ENCODE assay signal across 9 cellular contexts in genomic region chr1:234477373-234478151, GRCh38. TPM values are rescaled to one million over a fixed set of nuclear protein-coding genes. Genes with fewer than 3 reads are reported as not detected.
DNase-seq lines count a peak whose midpoint lies in the region; TF ChIP-seq lines count a peak whose summit lies in the region.
"Had no signal": no experiment of that assay in that cellular context is flagged by ENCODE, and none has a peak within 500 bp of the region (broad histone marks: within the 10 kb centered on the region; RNA-seq: fewer than 3 reads in every experiment).

No MANE protein-coding gene starts in this region.

- peak overlapping the region; percentile 92 for H3K4me2 ChIP-seq in BLaER1
- peak overlapping the region; percentile 88 for H3K4me2 ChIP-seq in neural cell (ENCODE audit: low read length)

- H3K4me3 ChIP-seq in BLaER1 (peak overlapping the region; percentile 88), MG63 (peak overlapping the region; percentile 67), neural cell (ENCODE audit: low read length) (peak overlapping the region; percentile 86)
- peak overlapping the region; percentile 43 for H3K4me3 ChIP-seq in effector memory CD4-positive, alpha-beta T cell (ENCODE audit: insufficient read depth, low read depth, low read length, poor library complexity, severe bottlenecking)

- H3K36me3 ChIP-seq in BLaER1 (no peaks in the 10 kb centered on the region), MG63 (peaks cover 15% of the 10 kb centered on the region), neural cell (ENCODE audit: insufficient read depth, low read length) (no peaks in the 10 kb centered on the region)
- H3K36me3 ChIP-seq in effector memory CD4-positive, alpha-beta T cell (ENCODE audit: control insufficient read depth, insufficient read depth, low read length): no peaks in the 10 kb centered on the region

- no peak for TF ChIP-seq EP300 in neural cell (conservative IDR thresholded peaks at IDR 0.05; ENCODE audit: poor library complexity, severe bottlenecking)

- H3K27ac ChIP-seq in BLaER1 (peak overlapping the region; percentile 96), neural cell (ENCODE audit: low read length) (peak overlapping the region; percentile 69)
- H3K27ac ChIP-seq in effector memory CD4-positive, alpha-beta T cell (ENCODE audit: insufficient read depth, low read length, poor library complexity, severe bottlenecking): peak overlapping the region; percentile 60

- H4K20me1 ChIP-seq in BLaER1 (peaks cover 25% of the 10 kb centered on the region; the same call in 1 of the 2 replicates), neural cell (ENCODE audit: insufficient read depth) (no peaks in the 10 kb centered on the region)

- no peak for TF ChIP-seq CTCF in neural cell (IDR thresholded peaks at IDR 0.05; ENCODE audit: poor library complexity, severe bottlenecking)

- H3K79me2 ChIP-seq in neural cell (replicated peaks; ENCODE audit: insufficient read depth, low read length): peaks cover 17% of the 10 kb centered on the region

- H3K9me2 ChIP-seq in neural cell (ENCODE audit: insufficient read depth, low read length): no peaks in the 10 kb centered on the region

- H3K4me1 ChIP-seq in BLaER1: peaks cover 61% of the 10 kb centered on the region
- peaks cover 7% of the 10 kb centered on the region for H3K4me1 ChIP-seq in effector memory CD4-positive, alpha-beta T cell (ENCODE audit: control insufficient read depth, insufficient read depth, low read length, poor library complexity, severe bottlenecking)

- DNase-seq in MG63 (no peak), NCI-H146 treated with DMSO at 0.1 percent for 48 hours (lab: John Stamatoyannopoulos, UW; ENCODE audit: unreplicated experiment) (no peak), NCI-H226 (no peak)
- no peak for DNase-seq in effector memory CD4-positive, alpha-beta T cell
- no peak for DNase-seq in central memory CD4-positive, alpha-beta T cell
- DNase-seq in activated CD4-positive, alpha-beta T cell treated with anti-CD3 and anti-CD28 coated beads, Interleukin-2, amount 50 U/mL, for 4 hours: no peak
- DNase-seq: SIG-M5 had no signal

- H3K27me3 ChIP-seq in BLaER1 (no peaks in the 10 kb centered on the region), MG63 (no peaks in the 10 kb centered on the region), neural cell (ENCODE audit: insufficient read depth, low read depth, low read length) (no peaks in the 10 kb centered on the region)
- H3K27me3 ChIP-seq in effector memory CD4-positive, alpha-beta T cell (replicated peaks; ENCODE audit: control insufficient read depth, insufficient read depth, low read length, poor library complexity, severe bottlenecking): no peaks in the 10 kb centered on the region

- no peaks in the 10 kb centered on the region for H3K9me3 ChIP-seq in BLaER1
- H3K9me3 ChIP-seq in MG63: no peaks in the 10 kb centered on the region
- H3K9me3 ChIP-seq in effector memory CD4-positive, alpha-beta T cell (ENCODE audit: control insufficient read depth, low read length): no peaks in the 10 kb centered on the region
- no peaks in the 10 kb centered on the region for H3K9me3 ChIP-seq in neural cell (ENCODE audit: low read length)

- peak overlapping the region; percentile 25 for H2AFZ ChIP-seq in neural cell (ENCODE audit: low read depth, low read length)

- TF ChIP-seq RAD21 in neural cell (conservative IDR thresholded peaks at IDR 0.05): no peak

- peak overlapping the region; percentile 95 for H3K9ac ChIP-seq in BLaER1
- H3K9ac ChIP-seq in neural cell (ENCODE audit: low read length): peak overlapping the region; percentile 88

- H3F3A ChIP-seq in neural cell (ENCODE audit: insufficient read depth, low read length, poor library complexity, severe bottlenecking): peaks cover 3% of the 10 kb centered on the region

TF ChIP-seq in neural cell, 6 proteins besides CTCF, POLR2A, EP300 and RAD21:
- TF ChIP-seq, protein P1, sequence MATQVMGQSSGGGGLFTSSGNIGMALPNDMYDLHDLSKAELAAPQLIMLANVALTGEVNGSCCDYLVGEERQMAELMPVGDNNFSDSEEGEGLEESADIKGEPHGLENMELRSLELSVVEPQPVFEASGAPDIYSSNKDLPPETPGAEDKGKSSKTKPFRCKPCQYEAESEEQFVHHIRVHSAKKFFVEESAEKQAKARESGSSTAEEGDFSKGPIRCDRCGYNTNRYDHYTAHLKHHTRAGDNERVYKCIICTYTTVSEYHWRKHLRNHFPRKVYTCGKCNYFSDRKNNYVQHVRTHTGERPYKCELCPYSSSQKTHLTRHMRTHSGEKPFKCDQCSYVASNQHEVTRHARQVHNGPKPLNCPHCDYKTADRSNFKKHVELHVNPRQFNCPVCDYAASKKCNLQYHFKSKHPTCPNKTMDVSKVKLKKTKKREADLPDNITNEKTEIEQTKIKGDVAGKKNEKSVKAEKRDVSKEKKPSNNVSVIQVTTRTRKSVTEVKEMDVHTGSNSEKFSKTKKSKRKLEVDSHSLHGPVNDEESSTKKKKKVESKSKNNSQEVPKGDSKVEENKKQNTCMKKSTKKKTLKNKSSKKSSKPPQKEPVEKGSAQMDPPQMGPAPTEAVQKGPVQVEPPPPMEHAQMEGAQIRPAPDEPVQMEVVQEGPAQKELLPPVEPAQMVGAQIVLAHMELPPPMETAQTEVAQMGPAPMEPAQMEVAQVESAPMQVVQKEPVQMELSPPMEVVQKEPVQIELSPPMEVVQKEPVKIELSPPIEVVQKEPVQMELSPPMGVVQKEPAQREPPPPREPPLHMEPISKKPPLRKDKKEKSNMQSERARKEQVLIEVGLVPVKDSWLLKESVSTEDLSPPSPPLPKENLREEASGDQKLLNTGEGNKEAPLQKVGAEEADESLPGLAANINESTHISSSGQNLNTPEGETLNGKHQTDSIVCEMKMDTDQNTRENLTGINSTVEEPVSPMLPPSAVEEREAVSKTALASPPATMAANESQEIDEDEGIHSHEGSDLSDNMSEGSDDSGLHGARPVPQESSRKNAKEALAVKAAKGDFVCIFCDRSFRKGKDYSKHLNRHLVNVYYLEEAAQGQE (IDR thresholded peaks at IDR 0.05; ENCODE audit: borderline replicate concordance): no peak
- TF ChIP-seq EZH2 (IDR thresholded peaks at IDR 0.05; ENCODE audit: borderline replicate concordance, insufficient read depth, low read length, poor library complexity, severe bottlenecking): no peak
- no peak for TF ChIP-seq SMC3 (conservative IDR thresholded peaks at IDR 0.05; ENCODE audit: poor library complexity)
- TF ChIP-seq MXI1 (conservative IDR thresholded peaks at IDR 0.05; ENCODE audit: poor library complexity, severe bottlenecking): no peak
- no peak for TF ChIP-seq POLR2AphosphoS5 (IDR thresholded peaks at IDR 0.05)
- TF ChIP-seq TAF1 (IDR thresholded peaks at IDR 0.05; ENCODE audit: low read depth): no peak

RNA-seq across cellular contexts. Expression of gene TARBP1, which starts 1.4 kb away (rescaled TPM):
- total RNA-seq in MG63 (2014; rRNA removed; shearing (Covaris generic); ENCODE audit: low replicate concordance): 21.5 and 43.9 TPM in 2 replicates
- 267 and 329 TPM in 2 replicates for polyA plus RNA-seq in neural cell
- 126 and 133 TPM in 2 replicates for polyA minus RNA-seq in neural cell
